8 cellular contexts compared by ENCODE assay signal in genomic region chr13:45341034-45341798, GRCh38. TPM values are rescaled to one million over a fixed set of nuclear protein-coding genes. Genes with fewer than 3 reads are reported as not detected.
DNase-seq lines count a peak whose midpoint lies in the region; ATAC-seq and TF ChIP-seq lines count a peak whose summit lies in the region.

Gene TPT1, minus strand, starts transcription at chr13:45341183. Its CDS starts 114 bp downstream, at chr13:45341069.

- DNase-seq in AG04450 (ENCODE audit: low read depth, low spot score) (peak; percentile 97), NCI-H226 (peak; percentile 95), activated B cell treated with CpG ODN at 0.5 μM for 24 hours (peak; percentile 99), caudate nucleus (lab: John Stamatoyannopoulos, UW) (peak; percentile 46 to 100 (median 97)), inferior parietal cortex (ENCODE audit: extremely low spot score) (peak; percentile 97)
- peak; percentile 99 for DNase-seq in stimulated activated CD4-positive, alpha-beta T cell treated with anti-CD3 and anti-CD28 coated beads, Interleukin-12 subunit alpha, Interleukin-12 subunit beta, amount 100 ng/mL, for 24 hours (ENCODE audit: low read depth in 2 of 2)

- peak within 1 kb of the TSS; percentile 96 for H3K27ac ChIP-seq in AG04450 (ENCODE audit: low read depth, low read length)
- peak within 1 kb of the TSS; percentile 100 for H3K27ac ChIP-seq in caudate nucleus (ENCODE audit: low read depth, low read length)

- peaks cover 55% of the 10 kb centered on the region for H3K4me1 Mint-ChIP-seq in activated B cell treated with CpG ODN at 0.5 μM for 24 hours

- H3K27ac Mint-ChIP-seq in activated B cell treated with CpG ODN at 0.5 μM for 24 hours, result peak within 1 kb of the TSS; percentile 99

- intact Hi-C loops in activated B cell treated with CpG ODN at 0.5 μM for 24 hours (cut with micrococcal nuclease), result loop anchor here (1.0 to 10.0 kb wide), 17 partner anchors 12 to 1456 kb away; partner anchors contain the start of genes COG3, ESD, GPALPP1 and GTF2F2

- POLR2A ChIA-PET in AG04450 (lab: Yijun Ruan, JAX), result interaction anchor here (0.5 to 2.9 kb wide), 15 partner anchors 8 to 299 kb away, joined by 3 to 19 read pairs (median 3); partner anchors contain the start of gene COG3
- POLR2A ChIA-PET in activated B cell treated with CpG ODN at 0.5 μM for 24 hours (lab: Charles Lee), result interaction anchor here (0.8 to 3.0 kb wide), 13 partner anchors 9 to 1462 kb away, joined by 3 to 31 read pairs (median 5); partner anchors contain the start of genes CCDC122, COG3, GTF2F2 and LACC1

- H3K4me3 ChIP-seq in AG04450 (ENCODE audit: low read depth, low read length), result peak within 1 kb of the TSS; percentile 88

- CTCF ChIA-PET in AG04450 (lab: Charles Lee) (interaction anchor here (1.4 to 2.9 kb wide), 3 partner anchors 30 to 295 kb away, joined by 5 to 8 read pairs (median 7); no protein-coding TSS in a partner anchor), activated B cell treated with CpG ODN at 0.5 μM for 24 hours (lab: Charles Lee) (interaction anchor here (1.3 kb wide), 2 partner anchors 26 to 30 kb away, joined by 3 to 4 read pairs; no protein-coding TSS in a partner anchor)

- peaks cover 63% of the 10 kb centered on the region for H3K36me3 Mint-ChIP-seq in activated B cell treated with CpG ODN at 0.5 μM for 24 hours (ENCODE audit: low read depth)

- no peaks in the 10 kb centered on the region for H3K9me3 Mint-ChIP-seq in activated B cell treated with CpG ODN at 0.5 μM for 24 hours

- no peaks in the 10 kb centered on the region; the same call in 1 of the 2 replicates for H3K9me3 ChIP-seq in AG04450 (ENCODE audit: control insufficient read depth, insufficient read depth, low read length)

- peak; percentile 88 for ATAC-seq in GM18909 (IDR thresholded peaks at IDR 0.05; ENCODE audit: poor library complexity, unreplicated experiment)
- ATAC-seq in HG03175 (IDR thresholded peaks at IDR 0.05; ENCODE audit: unreplicated experiment), result peak; percentile 84
- ATAC-seq in activated B cell treated with CpG ODN at 0.5 μM for 24 hours (ENCODE audit: low read depth), result peak; percentile 89

- TF ChIP-seq CTCF in AG04450 (IDR thresholded peaks at IDR 0.05; ENCODE audit: low read depth, low read length), result no peak
- TF ChIP-seq CTCF in activated B cell treated with CpG ODN at 0.5 μM for 24 hours (IDR thresholded peaks at IDR 0.05), result no peak

- H3K27me3 ChIP-seq in AG04450 (ENCODE audit: control insufficient read depth, insufficient read depth, low read length), result no peaks in the 10 kb centered on the region

- H3K4me3 Mint-ChIP-seq in activated B cell treated with CpG ODN at 0.5 μM for 24 hours, result peak within 1 kb of the TSS; percentile 99

- H3K27me3 Mint-ChIP-seq in activated B cell treated with CpG ODN at 0.5 μM for 24 hours, result no peaks in the 10 kb centered on the region

RNA-seq across cellular contexts. Expression of gene TPT1, which starts in this region (rescaled TPM):
- 6,434 and 7,581 TPM in 2 replicates for polyA plus RNA-seq in AG04450 (2011; rRNA removed)
- 1,741 and 1,851 TPM in 2 replicates for polyA minus RNA-seq in AG04450 (2011; rRNA and poly(A)+ RNA removed)
- total RNA-seq in activated B cell treated with CpG ODN at 0.5 μM for 24 hours, result 3,880 and 4,323 TPM in 2 replicates

Comparison
In these comparisons a context has a peak if more than half of its experiments do, and no peak if none do; other contexts are left out.
1. Peak in every context shown above with its lines: DNase-seq, ATAC-seq, H3K4me3 ChIP-seq and H3K27ac ChIP-seq.